Comparison of ENCODE assay signal across 1 cellular context in the genomic region with DNA sequence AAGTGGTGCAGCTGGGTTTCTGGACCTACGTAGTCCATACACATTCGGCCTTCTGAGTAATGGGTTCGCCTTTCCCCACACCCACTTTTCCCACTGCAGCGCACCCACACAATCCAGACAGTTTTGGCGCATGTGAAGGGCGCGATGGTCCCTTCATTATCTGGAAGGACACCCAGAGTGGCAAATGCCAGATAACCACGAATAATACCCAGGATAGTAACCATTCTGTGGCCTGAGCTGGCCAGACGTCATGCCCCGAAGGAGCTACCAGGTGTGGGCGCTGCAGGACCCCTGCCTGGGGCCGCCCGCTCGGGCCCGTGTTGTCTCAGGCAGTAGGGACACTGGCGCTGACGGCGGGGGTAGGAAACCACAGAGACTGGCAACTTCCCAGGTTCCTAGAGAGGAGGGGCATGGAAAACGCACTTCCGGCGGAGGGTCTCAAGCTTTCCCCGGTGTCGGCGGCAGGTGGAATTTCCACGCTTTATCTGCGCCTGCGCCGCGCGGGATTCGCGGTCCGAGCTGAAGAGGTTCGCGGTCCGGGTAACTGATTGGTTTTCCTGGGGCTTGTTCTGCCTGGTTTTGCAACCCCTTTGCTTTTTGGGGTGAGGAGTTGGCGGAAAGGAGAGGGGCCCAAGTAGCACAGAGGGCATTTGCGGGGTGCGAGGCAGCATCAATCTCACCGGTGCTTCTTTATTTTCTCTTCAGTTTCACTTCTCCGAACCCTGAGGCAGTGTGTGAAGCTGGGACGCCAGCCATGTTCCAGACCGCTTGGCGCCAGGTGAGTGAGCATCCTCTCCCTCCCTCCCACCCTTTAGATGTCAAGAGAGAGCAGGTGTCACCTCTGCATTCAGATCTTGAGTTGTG.
TF ChIP-seq lines count a peak whose summit lies in the region.

TSS of gene ZNF620 (plus strand) at position 441 of the 864 bp plus-strand sequence. CDS start at position 755, 314 bp downstream.

TF ChIP-seq in HepG2, 621 proteins besides CTCF, POLR2A, EP300 and RAD21 (continued from another document and continues in another):
- TF ChIP-seq ZSCAN5A (CRISPR knock-in tag; IDR thresholded peaks at IDR 0.05; ENCODE audit: borderline replicate concordance) (no peak; the same call in 1 of the 2 replicates), FOXP1 (IDR thresholded peaks at IDR 0.05) (no peak), FOXP1 (CRISPR knock-in tag; IDR thresholded peaks at IDR 0.05) (no peak), ZBED4 (CRISPR knock-in tag; IDR thresholded peaks at IDR 0.05; ENCODE audit: borderline replicate concordance) (no peak), ZNF234 (CRISPR knock-in tag; conservative IDR thresholded peaks at IDR 0.05) (0 out of 2 replicates have a peak, but pooled peaks have one; percentile 67), DBP (CRISPR knock-in tag; IDR thresholded peaks at IDR 0.05; ENCODE audit: not compliant biosample characterization) (no peak), EZH2 (conservative IDR thresholded peaks at IDR 0.05; ENCODE audit: low read depth, low read length) (no peak), SP1 (IDR thresholded peaks at IDR 0.05) (no peak), SP1 (CRISPR knock-in tag; IDR thresholded peaks at IDR 0.05) (0 out of 2 replicates have a peak, but pooled peaks have one; percentile 21), CHD2 (IDR thresholded peaks at IDR 0.05; ENCODE audit: low read depth, low read length) (no peak), ZNF562 (CRISPR knock-in tag; IDR thresholded peaks at IDR 0.05; ENCODE audit: borderline replicate concordance) (no peak), ATRX (CRISPR knock-in tag; IDR thresholded peaks at IDR 0.05; ENCODE audit: borderline replicate concordance) (no peak), GATA4 (IDR thresholded peaks at IDR 0.05; ENCODE audit: borderline replicate concordance, low read depth) (no peak), ZBTB44 (CRISPR knock-in tag; IDR thresholded peaks at IDR 0.05) (no peak), SATB2 (CRISPR knock-in tag; IDR thresholded peaks at IDR 0.05) (no peak), ZNF484 (CRISPR knock-in tag; IDR thresholded peaks at IDR 0.05; ENCODE audit: borderline replicate concordance, low read depth) (no peak), ZNF468 (CRISPR knock-in tag; IDR thresholded peaks at IDR 0.05) (no peak), KAT2B (IDR thresholded peaks at IDR 0.05; ENCODE audit: borderline replicate concordance, low read depth, low read length) (no peak), CREB1 (IDR thresholded peaks at IDR 0.05) (no peak), CREB1 (CRISPR knock-in tag; IDR thresholded peaks at IDR 0.05) (peak; percentile 88), ZNF407 (CRISPR knock-in tag; IDR thresholded peaks at IDR 0.05; ENCODE audit: not compliant biosample characterization) (no peak), MXD4 (CRISPR knock-in tag; IDR thresholded peaks at IDR 0.05) (no peak; the same call in 1 of the 2 replicates), PHF8 (CRISPR knock-in tag; IDR thresholded peaks at IDR 0.05) (peak; percentile 74), KDM4B (CRISPR knock-in tag; IDR thresholded peaks at IDR 0.05) (peak; percentile 92), ISX (CRISPR knock-in tag; conservative IDR thresholded peaks at IDR 0.05) (no peak)
- TF ChIP-seq, protein P1, sequence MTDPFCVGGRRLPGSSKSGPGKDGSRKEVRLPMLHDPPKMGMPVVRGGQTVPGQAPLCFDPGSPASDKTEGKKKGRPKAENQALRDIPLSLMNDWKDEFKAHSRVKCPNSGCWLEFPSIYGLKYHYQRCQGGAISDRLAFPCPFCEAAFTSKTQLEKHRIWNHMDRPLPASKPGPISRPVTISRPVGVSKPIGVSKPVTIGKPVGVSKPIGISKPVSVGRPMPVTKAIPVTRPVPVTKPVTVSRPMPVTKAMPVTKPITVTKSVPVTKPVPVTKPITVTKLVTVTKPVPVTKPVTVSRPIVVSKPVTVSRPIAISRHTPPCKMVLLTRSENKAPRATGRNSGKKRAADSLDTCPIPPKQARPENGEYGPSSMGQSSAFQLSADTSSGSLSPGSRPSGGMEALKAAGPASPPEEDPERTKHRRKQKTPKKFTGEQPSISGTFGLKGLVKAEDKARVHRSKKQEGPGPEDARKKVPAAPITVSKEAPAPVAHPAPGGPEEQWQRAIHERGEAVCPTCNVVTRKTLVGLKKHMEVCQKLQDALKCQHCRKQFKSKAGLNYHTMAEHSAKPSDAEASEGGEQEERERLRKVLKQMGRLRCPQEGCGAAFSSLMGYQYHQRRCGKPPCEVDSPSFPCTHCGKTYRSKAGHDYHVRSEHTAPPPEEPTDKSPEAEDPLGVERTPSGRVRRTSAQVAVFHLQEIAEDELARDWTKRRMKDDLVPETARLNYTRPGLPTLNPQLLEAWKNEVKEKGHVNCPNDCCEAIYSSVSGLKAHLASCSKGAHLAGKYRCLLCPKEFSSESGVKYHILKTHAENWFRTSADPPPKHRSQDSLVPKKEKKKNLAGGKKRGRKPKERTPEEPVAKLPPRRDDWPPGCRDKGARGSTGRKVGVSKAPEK (CRISPR knock-in tag; IDR thresholded peaks at IDR 0.05; ENCODE audit: borderline replicate concordance), result no peak
- TF ChIP-seq, protein P2, sequence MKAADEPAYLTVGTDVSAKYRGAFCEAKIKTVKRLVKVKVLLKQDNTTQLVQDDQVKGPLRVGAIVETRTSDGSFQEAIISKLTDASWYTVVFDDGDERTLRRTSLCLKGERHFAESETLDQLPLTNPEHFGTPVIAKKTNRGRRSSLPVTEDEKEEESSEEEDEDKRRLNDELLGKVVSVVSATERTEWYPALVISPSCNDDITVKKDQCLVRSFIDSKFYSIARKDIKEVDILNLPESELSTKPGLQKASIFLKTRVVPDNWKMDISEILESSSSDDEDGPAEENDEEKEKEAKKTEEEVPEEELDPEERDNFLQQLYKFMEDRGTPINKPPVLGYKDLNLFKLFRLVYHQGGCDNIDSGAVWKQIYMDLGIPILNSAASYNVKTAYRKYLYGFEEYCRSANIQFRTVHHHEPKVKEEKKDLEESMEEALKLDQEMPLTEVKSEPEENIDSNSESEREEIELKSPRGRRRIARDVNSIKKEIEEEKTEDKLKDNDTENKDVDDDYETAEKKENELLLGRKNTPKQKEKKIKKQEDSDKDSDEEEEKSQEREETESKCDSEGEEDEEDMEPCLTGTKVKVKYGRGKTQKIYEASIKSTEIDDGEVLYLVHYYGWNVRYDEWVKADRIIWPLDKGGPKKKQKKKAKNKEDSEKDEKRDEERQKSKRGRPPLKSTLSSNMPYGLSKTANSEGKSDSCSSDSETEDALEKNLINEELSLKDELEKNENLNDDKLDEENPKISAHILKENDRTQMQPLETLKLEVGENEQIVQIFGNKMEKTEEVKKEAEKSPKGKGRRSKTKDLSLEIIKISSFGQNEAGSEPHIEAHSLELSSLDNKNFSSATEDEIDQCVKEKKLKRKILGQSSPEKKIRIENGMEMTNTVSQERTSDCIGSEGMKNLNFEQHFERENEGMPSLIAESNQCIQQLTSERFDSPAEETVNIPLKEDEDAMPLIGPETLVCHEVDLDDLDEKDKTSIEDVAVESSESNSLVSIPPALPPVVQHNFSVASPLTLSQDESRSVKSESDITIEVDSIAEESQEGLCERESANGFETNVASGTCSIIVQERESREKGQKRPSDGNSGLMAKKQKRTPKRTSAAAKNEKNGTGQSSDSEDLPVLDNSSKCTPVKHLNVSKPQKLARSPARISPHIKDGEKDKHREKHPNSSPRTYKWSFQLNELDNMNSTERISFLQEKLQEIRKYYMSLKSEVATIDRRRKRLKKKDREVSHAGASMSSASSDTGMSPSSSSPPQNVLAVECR (CRISPR knock-in tag; IDR thresholded peaks at IDR 0.05; ENCODE audit: borderline replicate concordance), result peak; percentile 85
